In the genomic region with DNA sequence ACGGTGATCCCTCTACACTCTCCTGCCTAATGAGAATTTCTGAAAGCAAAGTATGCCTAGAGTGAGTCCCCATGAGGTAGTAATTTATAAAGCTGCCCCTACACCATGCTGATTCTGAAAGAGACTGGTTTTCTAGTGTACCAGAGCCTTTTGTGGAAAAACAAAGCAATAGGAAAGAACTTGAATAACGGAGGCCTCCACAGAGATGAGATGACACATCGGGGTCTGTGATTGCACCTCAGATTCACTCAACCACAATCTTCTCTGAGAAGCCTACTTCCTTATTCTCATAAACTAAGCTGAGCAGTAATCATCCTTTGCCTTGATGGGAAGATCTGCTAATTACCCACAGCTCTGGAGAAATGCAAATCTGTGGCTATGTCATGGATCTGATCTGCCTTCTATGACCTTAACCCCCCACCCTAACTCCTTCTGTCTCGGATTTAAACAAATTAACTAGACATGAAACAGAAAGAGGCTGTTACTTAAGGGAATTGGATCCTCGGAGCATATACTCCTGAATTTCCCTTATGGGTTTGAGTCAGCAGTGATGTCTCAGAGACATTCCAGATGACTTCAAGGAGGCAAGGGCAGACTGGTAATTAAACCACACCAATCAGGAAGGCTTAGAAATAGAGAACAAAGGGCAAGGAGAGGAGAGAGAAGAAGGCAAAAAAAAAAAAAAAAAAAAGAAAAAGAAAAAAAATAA, we compare ENCODE assay signal across 1 cellular context.
TF ChIP-seq lines count a peak whose summit lies in the region.

No MANE protein-coding gene starts in this region.

TF ChIP-seq in WTC11, 78 proteins besides CTCF, POLR2A, EP300 and RAD21 (continued from another document):
- TF ChIP-seq, protein P1, sequence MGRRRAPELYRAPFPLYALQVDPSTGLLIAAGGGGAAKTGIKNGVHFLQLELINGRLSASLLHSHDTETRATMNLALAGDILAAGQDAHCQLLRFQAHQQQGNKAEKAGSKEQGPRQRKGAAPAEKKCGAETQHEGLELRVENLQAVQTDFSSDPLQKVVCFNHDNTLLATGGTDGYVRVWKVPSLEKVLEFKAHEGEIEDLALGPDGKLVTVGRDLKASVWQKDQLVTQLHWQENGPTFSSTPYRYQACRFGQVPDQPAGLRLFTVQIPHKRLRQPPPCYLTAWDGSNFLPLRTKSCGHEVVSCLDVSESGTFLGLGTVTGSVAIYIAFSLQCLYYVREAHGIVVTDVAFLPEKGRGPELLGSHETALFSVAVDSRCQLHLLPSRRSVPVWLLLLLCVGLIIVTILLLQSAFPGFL (CRISPR knock-in tag; IDR thresholded peaks at IDR 0.05; ENCODE audit: borderline replicate concordance): no peak
